ENCODE assay signal across 2 cellular contexts in the genomic region with DNA sequence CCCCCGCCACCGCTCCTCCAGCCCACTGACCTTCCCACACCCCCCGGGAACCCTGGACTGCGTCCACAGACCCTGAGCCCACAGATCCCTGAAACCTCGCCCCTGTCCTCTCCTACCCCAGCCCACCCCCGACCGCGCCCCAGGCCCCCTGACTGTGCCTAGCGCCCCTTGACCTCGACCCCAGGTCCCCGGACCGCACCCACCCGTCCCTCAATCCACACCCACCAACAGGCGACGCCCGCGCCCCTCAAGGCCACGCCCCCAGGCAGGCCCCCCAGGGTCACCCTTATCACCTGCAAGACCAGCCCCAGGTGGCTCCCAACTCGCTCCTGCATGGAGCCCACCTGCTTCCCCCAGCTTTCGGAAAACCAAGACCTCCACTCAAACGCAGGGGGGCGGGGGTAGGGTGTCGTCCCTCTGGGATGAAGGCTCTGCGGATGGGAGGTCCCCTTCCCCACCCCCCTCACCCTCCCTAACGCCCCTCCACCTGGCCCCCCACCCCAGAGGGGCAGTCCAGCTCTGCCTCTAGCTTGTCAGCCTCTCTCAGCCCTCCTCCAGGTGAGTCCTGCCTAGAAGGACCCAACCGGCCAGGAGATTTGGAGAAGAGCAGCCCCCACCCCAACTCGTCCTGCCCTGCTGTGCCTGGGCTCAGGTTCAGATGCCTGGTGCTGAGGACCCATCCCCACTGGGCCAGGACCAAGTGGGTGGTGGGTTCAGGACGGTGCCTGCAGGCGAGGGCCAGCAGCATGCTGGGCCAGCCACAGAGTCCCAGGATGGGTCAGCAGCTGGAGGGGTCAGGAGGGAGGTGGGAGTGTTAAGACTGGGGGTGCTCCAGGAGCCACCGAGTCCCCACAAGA.
TF ChIP-seq lines count a peak whose summit lies in the region.

No MANE protein-coding gene starts in this region.

TF ChIP-seq in GM12891, 5 proteins besides CTCF, POLR2A, EP300 and RAD21:
- TF ChIP-seq PAX5 (IDR thresholded peaks at IDR 0.05; ENCODE audit: insufficient read depth, low read length, severe bottlenecking): no peak
- TF ChIP-seq SPI1 (IDR thresholded peaks at IDR 0.05; ENCODE audit: low read depth, low read length): no peak
- TF ChIP-seq TAF1 (IDR thresholded peaks at IDR 0.05; ENCODE audit: low read depth, low read length): no peak
- TF ChIP-seq POLR2AphosphoS5 (IDR thresholded peaks at IDR 0.05; ENCODE audit: low read depth, low read length): no peak
- no peak for TF ChIP-seq POU2F2 (IDR thresholded peaks at IDR 0.05; ENCODE audit: low read depth, low read length)

TF ChIP-seq in H1, 55 proteins besides CTCF, POLR2A, EP300 and RAD21:
- no peak for TF ChIP-seq NANOG (IDR thresholded peaks at IDR 0.05; ENCODE audit: insufficient read depth, low read depth, low read length, poor library complexity, severe bottlenecking)
- no peak for TF ChIP-seq SAP30 (IDR thresholded peaks at IDR 0.05; ENCODE audit: insufficient read depth, insufficient replicate concordance, low read length)
- TF ChIP-seq TAF1 (IDR thresholded peaks at IDR 0.05; ENCODE audit: low read depth, low read length): no peak
- no peak for TF ChIP-seq SP4 (IDR thresholded peaks at IDR 0.05; ENCODE audit: low read length)
TF ChIP-seq in H1: peak in this region for 0.
